In the genomic region with DNA sequence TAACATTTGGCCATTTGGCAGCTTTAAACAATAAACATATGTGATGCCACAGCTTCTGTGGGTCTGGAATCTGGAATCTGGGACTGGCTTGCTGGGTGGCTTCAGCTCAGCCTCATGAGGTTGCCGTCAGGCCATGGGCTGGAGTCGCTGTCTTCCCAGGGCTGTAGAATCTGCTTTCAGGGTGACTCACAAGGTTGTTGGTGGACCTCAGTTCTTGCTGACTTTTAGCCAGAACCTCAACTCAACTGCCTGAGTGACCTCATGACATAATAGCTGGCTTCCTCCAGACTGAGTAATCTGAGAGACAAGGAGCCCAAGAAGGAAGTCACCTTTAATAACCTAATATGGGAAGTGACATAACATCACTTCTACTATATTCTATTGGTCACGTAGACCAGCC, we compare ENCODE assay signal across 12 cellular contexts. TPM values are rescaled to one million over a fixed set of nuclear protein-coding genes. Genes with fewer than 3 reads are reported as not detected.
DNase-seq lines count a peak whose midpoint lies in the region; ATAC-seq and TF ChIP-seq lines count a peak whose summit lies in the region.
"Had no signal": no experiment of that assay in that cellular context is flagged by ENCODE, and none has a peak within 500 bp of the region (broad histone marks: within the 10 kb centered on the region; RNA-seq: fewer than 3 reads in every experiment).

No MANE protein-coding gene starts in this region.

- H3K27ac Mint-ChIP-seq in effector memory CD8-positive, alpha-beta T cell, result peak overlapping the region in 1 of 2 donors; percentile 51
- H3K27ac Mint-ChIP-seq: activated CD4-positive, alpha-beta memory T cell treated with anti-CD3 and anti-CD28 coated beads for 36 hours; IgD-negative memory B cell; memory B cell had no signal

- H3K4me2 ChIP-seq in GM23248 (ENCODE audit: unreplicated experiment) (peak overlapping the region; percentile 75), trophoblast cell (ENCODE audit: low read length) (no peak overlapping the region)

- H2AK5ac ChIP-seq in trophoblast cell (ENCODE audit: low read length), result no peak overlapping the region

- CTCF ChIA-PET in Panc1 (lab: Charles Lee), result interaction anchor here (0.6 kb wide), 1 partner anchor 583 kb away, joined by 4 read pairs; no protein-coding TSS in a partner anchor

- H3K9me3 ChIP-seq in GM23248 (ENCODE audit: low read depth) (no peaks in the 10 kb centered on the region), Panc1 (ENCODE audit: control insufficient read depth, insufficient read depth, low read depth, low read length) (no peaks in the 10 kb centered on the region), trophoblast cell (ENCODE audit: insufficient read depth, low read depth, low read length) (no peaks in the 10 kb centered on the region), suprapubic skin (no peaks in the 10 kb centered on the region)
- H3K9me3 ChIP-seq: thyroid gland had no signal

- peaks cover 44% of the 10 kb centered on the region for H3F3A ChIP-seq in GM23248 (ENCODE audit: insufficient read depth)

- H3K4me3 Mint-ChIP-seq in effector memory CD8-positive, alpha-beta T cell, result no peak overlapping the region
- H3K4me3 Mint-ChIP-seq: activated CD4-positive, alpha-beta memory T cell treated with anti-CD3 and anti-CD28 coated beads for 36 hours; memory B cell had no signal

- H3K27ac ChIP-seq in GM23248 (peak overlapping the region; percentile 98), Panc1 (ENCODE audit: low read length) (no peak overlapping the region), trophoblast cell (ENCODE audit: low read depth, low read length) (peak overlapping the region; percentile 16), suprapubic skin (no peak overlapping the region)
- H3K27ac ChIP-seq: thyroid gland had no signal

- no peaks in the 10 kb centered on the region for H3K27me3 Mint-ChIP-seq in effector memory CD8-positive, alpha-beta T cell
- H3K27me3 Mint-ChIP-seq: activated CD4-positive, alpha-beta memory T cell treated with anti-CD3 and anti-CD28 coated beads for 36 hours; IgD-negative memory B cell; memory B cell had no signal

- 0 out of 2 replicates have a peak, but pooled peaks cover 3% of the 10 kb centered on the region for H4K20me1 ChIP-seq in GM23248 (ENCODE audit: insufficient read depth)

- no peaks in the 10 kb centered on the region for H3K9me3 Mint-ChIP-seq in effector memory CD8-positive, alpha-beta T cell
- H3K9me3 Mint-ChIP-seq: activated CD4-positive, alpha-beta memory T cell treated with anti-CD3 and anti-CD28 coated beads for 36 hours; IgD-negative memory B cell had no signal

- 22 to 28% methylated on average over 3 of the region's 3 CpGs for WGBS in GM23248 (ENCODE audit: low coverage in 1 of 2, low lambda C conversion rate in 2 of 2, missing lambda C conversion rate in 2 of 2), 2 experiments
- no CpG with 5 or more reads among the region's 3 CpGs for WGBS in trophoblast cell (ENCODE audit: extremely low coverage, insufficient coverage, insufficient read length)
- 69% methylated on average over 3 of the region's 3 CpGs for WGBS in suprapubic skin

- POLR2A ChIA-PET in Panc1 (lab: Charles Lee), result no interaction called here

- ATAC-seq in Panc1, result no peak; the same call in 1 of the 2 replicates
- ATAC-seq in effector memory CD8-positive, alpha-beta T cell (replicated peaks), result no peak
- no peak for ATAC-seq in stimulated activated naive CD8-positive, alpha-beta T cell treated with anti-CD3 and anti-CD28 coated beads, Interleukin-15, Interleukin-2, amounts not matched to agents 100 U/mL and 50 U/mL, for 24 hours

- intact Hi-C loops in Panc1 (cut with micrococcal nuclease; ENCODE audit: unreplicated experiment), result no loop called here

- TF ChIP-seq CTCF in Panc1 (IDR thresholded peaks at IDR 0.05) (no peak), suprapubic skin (IDR thresholded peaks at IDR 0.05) (no peak)

- no peak overlapping the region for H2BK120ac ChIP-seq in trophoblast cell (ENCODE audit: insufficient read depth, low read length, poor library complexity)

- H3K27me3 ChIP-seq in GM23248 (replicated peaks; ENCODE audit: insufficient read depth) (no peaks in the 10 kb centered on the region), Panc1 (ENCODE audit: control insufficient read depth, insufficient read depth, low read length) (no peaks in the 10 kb centered on the region), trophoblast cell (ENCODE audit: insufficient read depth, low read length) (no peaks in the 10 kb centered on the region), suprapubic skin (no peaks in the 10 kb centered on the region)
- H3K27me3 ChIP-seq: thyroid gland had no signal

- no peak overlapping the region for H4K91ac ChIP-seq in trophoblast cell (ENCODE audit: low read depth, low read length)

- H3K4ac ChIP-seq in trophoblast cell (ENCODE audit: low read depth, low read length), result no peak overlapping the region

- H3K79me2 ChIP-seq in GM23248 (ENCODE audit: insufficient read depth) (no peaks in the 10 kb centered on the region), trophoblast cell (ENCODE audit: control insufficient read depth, insufficient read depth, low read length, poor library complexity) (no peaks in the 10 kb centered on the region)

- no peak overlapping the region for H4K8ac ChIP-seq in trophoblast cell (ENCODE audit: low read depth, low read length)

- peak; percentile 99 for DNase-seq in GM23248
- peak; percentile 55 for DNase-seq in Panc1 (ENCODE audit: low read depth, low spot score)
- DNase-seq in erythroblast (lab: John Stamatoyannopoulos, UW), result peak; percentile 9 to 54
- peak; percentile 86 to 88 for DNase-seq in trophoblast cell
- DNase-seq in NCI-H2227 treated with DMSO at 0.1 percent for 48 hours (lab: John Stamatoyannopoulos, UW), result no peak
- DNase-seq in suprapubic skin (ENCODE audit: low spot score in 2 of 2), result no peak
- DNase-seq in effector memory CD8-positive, alpha-beta T cell, result no peak
- DNase-seq in stimulated activated naive CD8-positive, alpha-beta T cell treated with anti-CD3 and anti-CD28 coated beads, Interleukin-15, Interleukin-2, amounts not matched to agents 100 U/mL and 50 U/mL, for 24 hours, result no peak
- DNase-seq: activated CD4-positive, alpha-beta memory T cell treated with anti-CD3 and anti-CD28 coated beads for 36 hours; thyroid gland had no signal

- H3K36me3 ChIP-seq in GM23248 (ENCODE audit: low read depth), result peaks cover 13% of the 10 kb centered on the region
- peaks cover 8% of the 10 kb centered on the region; the same call in 1 of the 2 replicates for H3K36me3 ChIP-seq in Panc1 (ENCODE audit: control insufficient read depth, insufficient read depth, low read length)
- H3K36me3 ChIP-seq in trophoblast cell (ENCODE audit: control insufficient read depth in 1 of 2, insufficient read depth in 2 of 2, low read length in 2 of 2), result peaks cover 8 to 10% of the 10 kb centered on the region in 2 experiments
- H3K36me3 ChIP-seq in suprapubic skin, result peaks cover 32% of the 10 kb centered on the region

- TF ChIP-seq POLR2A in erythroblast (IDR thresholded peaks at IDR 0.05; ENCODE audit: low read length) (no peak), suprapubic skin (IDR thresholded peaks at IDR 0.05) (no peak)

- H3K23ac ChIP-seq in trophoblast cell (ENCODE audit: low read length), result no peak overlapping the region

- BruUV-seq in Panc1 (replicated peaks; lab: Mats Ljungman, UMichigan), result no TSS peak

- H3K4me1 Mint-ChIP-seq in effector memory CD8-positive, alpha-beta T cell (ENCODE audit: low read depth in 2 of 2), result no peaks in the 10 kb centered on the region

- TF ChIP-seq EP300 in suprapubic skin (IDR thresholded peaks at IDR 0.05), result no peak

- H3K14ac ChIP-seq in trophoblast cell (ENCODE audit: low read length), result no peak overlapping the region

- H3K9ac ChIP-seq in GM23248, result peak overlapping the region; percentile 77
- H3K9ac ChIP-seq in trophoblast cell (ENCODE audit: low read length), result no peak overlapping the region

- no peak overlapping the region for H2BK5ac ChIP-seq in trophoblast cell (ENCODE audit: low read depth, low read length, poor library complexity)

- H3K9me2 ChIP-seq in GM23248 (ENCODE audit: insufficient read depth), result no peaks in the 10 kb centered on the region

- H3K4me1 ChIP-seq in GM23248 (ENCODE audit: insufficient read depth), result peaks cover 40% of the 10 kb centered on the region
- no peaks in the 10 kb centered on the region for H3K4me1 ChIP-seq in Panc1 (ENCODE audit: control insufficient read depth, insufficient read depth, low read length)
- H3K4me1 ChIP-seq in trophoblast cell (ENCODE audit: control insufficient read depth in 1 of 2, insufficient read depth in 2 of 2, low read length in 2 of 2), result no peaks in the 10 kb centered on the region
- no peaks in the 10 kb centered on the region for H3K4me1 ChIP-seq in suprapubic skin
- H3K4me1 ChIP-seq: thyroid gland had no signal

- H3K4me3 ChIP-seq in GM23248, result peak overlapping the region; percentile 29; the same call in 1 of the 2 replicates
- H3K4me3 ChIP-seq in Panc1 (ENCODE audit: low read depth in 2 of 2, low read length in 2 of 2), result no peak overlapping the region
- H3K4me3 ChIP-seq in trophoblast cell (ENCODE audit: low read depth, low read length), result no peak overlapping the region
- no peak overlapping the region for H3K4me3 ChIP-seq in suprapubic skin
- H3K4me3 ChIP-seq: thyroid gland had no signal

- no peak overlapping the region for H2BK12ac ChIP-seq in trophoblast cell (ENCODE audit: low read length)

- no peak overlapping the region for H4K12ac ChIP-seq in trophoblast cell (ENCODE audit: low read depth, low read length)

- H2AFZ ChIP-seq in GM23248 (peak overlapping the region; percentile 60), trophoblast cell (ENCODE audit: insufficient read depth, low read length, poor library complexity) (no peak overlapping the region)

- H3K18ac ChIP-seq in trophoblast cell (ENCODE audit: low read length), result no peak overlapping the region

- in situ Hi-C loops in GM23248 (cut with MboI), result no loop called here
- in situ Hi-C loops in Panc1 (cut with HindIII; ENCODE audit: low pct_unique_long_range_greater_than_20kb, low sequenced_read_pairs), result no loop called here

- peaks cover 24% of the 10 kb centered on the region for H3K36me3 Mint-ChIP-seq in effector memory CD8-positive, alpha-beta T cell (ENCODE audit: insufficient read depth)

- H3K79me1 ChIP-seq in trophoblast cell (ENCODE audit: low read length), result no peaks in the 10 kb centered on the region

RNA-seq across cellular contexts. Expression of gene TSPAN13, which starts 44.6 kb away (rescaled TPM):
- 4.2 and 6.2 TPM in 2 replicates for total RNA-seq in GM23248 (2014; rRNA removed; shearing (Covaris generic))
- 9.0 and 10.2 TPM in 2 replicates for polyA plus RNA-seq in GM23248 (2016; fragmentation: Nextera tagmentation; extraction: Ambion mirVana)
- total RNA-seq in Panc1 (2021; ENCODE audit: unreplicated experiment) (80.8 TPM), suprapubic skin (10 to 100 TPM in 3 of 4 donors, 1 to 10 TPM in 1; 6.9 to 17.2 (median 12.4) TPM)
- 54.4 TPM for polyA plus RNA-seq in Panc1 (2012; ENCODE audit: insufficient read length)
- 40.5 and 42.5 TPM in 2 replicates for polyA plus RNA-seq in trophoblast cell (2013)

Comparison
In these comparisons a context has a peak if more than half of its experiments do, and no peak if none do; other contexts are left out.
1. DNase-seq: peak in GM23248 (single experiment), Panc1 (single experiment), erythroblast (2 of 2) and trophoblast cell (2 of 2); none in NCI-H2227 treated with DMSO at 0.1 percent for 48 hours (single experiment), suprapubic skin (0 of 2), effector memory CD8-positive, alpha-beta T cell (0 of 3) and stimulated activated naive CD8-positive, alpha-beta T cell treated with anti-CD3 and anti-CD28 coated beads, Interleukin-15, Interleukin-2, amounts not matched to agents 100 U/mL and 50 U/mL, for 24 hours (single experiment).
2. H3K27ac ChIP-seq: peak in GM23248 (single experiment) and trophoblast cell (single experiment); none in Panc1 (single experiment) and suprapubic skin (single experiment).